In the genomic region with DNA sequence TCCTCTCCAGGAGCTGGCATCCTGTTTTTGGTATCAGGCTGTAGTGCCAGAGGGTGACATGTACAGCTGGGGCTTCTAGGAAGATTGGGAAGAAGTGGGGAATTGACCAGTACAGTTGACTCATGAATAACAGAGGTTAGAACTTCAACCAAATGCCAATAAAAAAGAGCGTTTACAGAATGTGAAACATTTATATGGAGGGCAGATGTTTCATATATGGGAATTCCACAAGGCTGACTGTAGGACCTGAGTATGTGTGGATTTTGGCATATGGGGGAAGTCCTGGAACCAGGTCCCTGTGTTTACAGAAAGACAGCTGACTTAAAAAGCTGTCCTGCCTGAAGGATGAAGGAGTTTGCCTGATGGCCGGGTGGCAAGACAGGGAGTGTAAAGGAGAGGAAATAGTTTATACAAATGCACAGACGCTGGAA, we compare ENCODE assay signal across 10 cellular contexts. TPM values are rescaled to one million over a fixed set of nuclear protein-coding genes. Genes with fewer than 3 reads are reported as not detected.
DNase-seq lines count a peak whose midpoint lies in the region; ATAC-seq and TF ChIP-seq lines count a peak whose summit lies in the region.
"Had no signal": no experiment of that assay in that cellular context is flagged by ENCODE, and none has a peak within 500 bp of the region (broad histone marks: within the 10 kb centered on the region; RNA-seq: fewer than 3 reads in every experiment).

No MANE protein-coding gene starts in this region.

- ATAC-seq in activated CD4-positive, alpha-beta T cell treated with anti-CD3 and anti-CD28 coated beads for 36 hours = no peak

- no peaks in the 10 kb centered on the region for H3K27me3 Mint-ChIP-seq in activated CD4-positive, alpha-beta T cell treated with anti-CD3 and anti-CD28 coated beads for 36 hours

- H3K4me3 Mint-ChIP-seq in activated CD4-positive, alpha-beta T cell treated with anti-CD3 and anti-CD28 coated beads for 36 hours = no peak overlapping the region

- 68% methylated on average over 3 of the region's 3 CpGs for WGBS in mammary epithelial cell (ENCODE audit: low coverage, missing lambda C conversion rate)

- dilution Hi-C loops in mammary epithelial cell (cut with HindIII; ENCODE audit: low sequenced_read_pairs) = no loop called here

- H4K20me1 ChIP-seq in mammary epithelial cell (ENCODE audit: insufficient read depth, low read length) (no peaks in the 10 kb centered on the region), osteoblast (ENCODE audit: insufficient read depth, low read length) (peaks cover 22% of the 10 kb centered on the region)

- H3K27ac ChIP-seq in mammary epithelial cell (ENCODE audit: insufficient read depth, low read depth, low read length) (no peak overlapping the region), osteoblast (ENCODE audit: low read depth, low read length) (peak overlapping the region; percentile 67), tibial artery (no peak overlapping the region), coronary artery (no peak overlapping the region)

- H3K4me3 ChIP-seq in mammary epithelial cell (replicated peaks in 1 of 3; ENCODE audit: insufficient read depth in 1 of 3, low read depth in 2 of 3, low read length in 3 of 3) = no peak overlapping the region
- H3K4me3 ChIP-seq in osteoblast (ENCODE audit: insufficient read depth, low read length) = peak overlapping the region; percentile 8
- H3K4me3 ChIP-seq in tibial artery = no peak overlapping the region
- H3K4me3 ChIP-seq in coronary artery = no peak overlapping the region

- H3K9me3 Mint-ChIP-seq in activated CD4-positive, alpha-beta T cell treated with anti-CD3 and anti-CD28 coated beads for 36 hours (ENCODE audit: low read depth) = no peaks in the 10 kb centered on the region

- H3K9me3 ChIP-seq in mammary epithelial cell (replicated peaks; ENCODE audit: insufficient read depth, low read length) (no peaks in the 10 kb centered on the region), osteoblast (ENCODE audit: low read depth, low read length) (no peaks in the 10 kb centered on the region), tibial artery (no peaks in the 10 kb centered on the region)

- intact Hi-C loops in activated CD4-positive, alpha-beta T cell treated with anti-CD3 and anti-CD28 coated beads for 36 hours (cut with DNase I, micrococcal nuclease) = no loop called here
- intact Hi-C loops in mammary epithelial cell (cut with micrococcal nuclease) (no loop called here), tibial artery (cut with DNase I; ENCODE audit: low total_unique reads) (no loop called here)

- peaks cover 71% of the 10 kb centered on the region for H3K36me3 Mint-ChIP-seq in activated CD4-positive, alpha-beta T cell treated with anti-CD3 and anti-CD28 coated beads for 36 hours (ENCODE audit: low read depth)

- H3K27me3 ChIP-seq in mammary epithelial cell (ENCODE audit: insufficient read depth, low read length) (no peaks in the 10 kb centered on the region), osteoblast (ENCODE audit: insufficient read depth, low read length) (no peaks in the 10 kb centered on the region), tibial artery (no peaks in the 10 kb centered on the region)

- peaks cover 62% of the 10 kb centered on the region for H3K4me1 Mint-ChIP-seq in activated CD4-positive, alpha-beta T cell treated with anti-CD3 and anti-CD28 coated beads for 36 hours

- H3K9ac ChIP-seq in mammary epithelial cell (ENCODE audit: insufficient read depth, low read length) = no peak overlapping the region

- DNase-seq in activated CD4-positive, alpha-beta T cell treated with anti-CD3 and anti-CD28 coated beads for 36 hours = no peak
- no peak for DNase-seq in activated CD4-positive, alpha-beta T cell treated with anti-CD3 and anti-CD28 coated beads, Interleukin-2, amount 50 U/mL, for 4 hours
- peak; percentile 78 for DNase-seq in LHCN-M2 (ENCODE audit: low read depth)
- peak; percentile 47 for DNase-seq in mammary epithelial cell
- peak; percentile 88 for DNase-seq in osteoblast (ENCODE audit: insufficient read length, low spot score, missing footprints)
- no peak for DNase-seq in tibial artery
- DNase-seq in coronary artery (ENCODE audit: low spot score) = no peak
- DNase-seq in NCI-H82 treated with DMSO at 0.1 percent for 48 hours (lab: John Stamatoyannopoulos, UW; ENCODE audit: unreplicated experiment) = no peak
- DNase-seq: kidney, NCI-H526 had no signal

- POLR2A ChIA-PET in activated CD4-positive, alpha-beta T cell treated with anti-CD3 and anti-CD28 coated beads for 36 hours (lab: Charles Lee) = no interaction called here

- TF ChIP-seq CTCF in mammary epithelial cell (conservative IDR thresholded peaks at IDR 0.05 in 1 of 2, IDR thresholded peaks at IDR 0.05 in 1 of 2; ENCODE audit: extremely low read depth in 1 of 2, insufficient read depth in 1 of 2, low read depth in 1 of 2, low read length in 2 of 2) = no peak
- TF ChIP-seq CTCF in osteoblast (IDR thresholded peaks at IDR 0.05; ENCODE audit: extremely low read depth, low read depth, low read length) = no peak
- no peak for TF ChIP-seq CTCF in tibial artery (IDR thresholded peaks at IDR 0.05)
- no peak for TF ChIP-seq CTCF in coronary artery (IDR thresholded peaks at IDR 0.05)

- H3K4me1 ChIP-seq in mammary epithelial cell (ENCODE audit: insufficient read depth, low read length) (peaks cover 8% of the 10 kb centered on the region), osteoblast (ENCODE audit: insufficient read depth, low read length) (peaks cover 46% of the 10 kb centered on the region), tibial artery (peaks cover 0 to 54% (median 39%) of the 10 kb centered on the region in 4 donors)

- BruUV-seq in mammary epithelial cell (replicated peaks; lab: Mats Ljungman, UMichigan) = no TSS peak

- peaks cover 85% of the 10 kb centered on the region for H3K79me2 ChIP-seq in mammary epithelial cell (ENCODE audit: insufficient read depth, low read length)
- H3K79me2 ChIP-seq in osteoblast (ENCODE audit: insufficient read depth, low read length) = peaks cover 94% of the 10 kb centered on the region

- H2AFZ ChIP-seq in mammary epithelial cell (ENCODE audit: low read depth, low read length) = no peak overlapping the region
- H2AFZ ChIP-seq in osteoblast (ENCODE audit: low read length) = no peak overlapping the region

- H3K36me3 ChIP-seq in mammary epithelial cell (ENCODE audit: insufficient read depth, low read length) (peaks cover 25% of the 10 kb centered on the region), osteoblast (ENCODE audit: insufficient read depth, low read length) (peaks cover 40% of the 10 kb centered on the region), tibial artery (peaks cover 34 to 37% (median 35%) of the 10 kb centered on the region in 3 donors)

- in situ Hi-C loops in mammary epithelial cell (cut with MboI; ENCODE audit: low sequenced_read_pairs in 2 of 2) = no loop called here

- peak overlapping the region; percentile 29 for H3K27ac Mint-ChIP-seq in activated CD4-positive, alpha-beta T cell treated with anti-CD3 and anti-CD28 coated beads for 36 hours

- CTCF ChIA-PET in activated CD4-positive, alpha-beta T cell treated with anti-CD3 and anti-CD28 coated beads for 36 hours (lab: Charles Lee) = interaction anchor here (0.8 to 1.6 kb wide), 3 partner anchors 14 to 23 kb away, joined by 3 to 5 read pairs (median 3); no protein-coding TSS in a partner anchor
- CTCF ChIA-PET in mammary epithelial cell (lab: Charles Lee; ENCODE audit: low non-redundant PET) = no interaction called here

- H3K4me2 ChIP-seq in mammary epithelial cell (ENCODE audit: insufficient read depth, low read depth, low read length) (no peak overlapping the region), osteoblast (ENCODE audit: insufficient read depth, low read length) (peak overlapping the region; percentile 70)

RNA-seq across cellular contexts. Expression of a gene that starts 5.2 kb away (rescaled TPM):
- 10 to 100 TPM; 39.4 to 54.3 TPM for total RNA-seq in activated CD4-positive, alpha-beta T cell treated with anti-CD3 and anti-CD28 coated beads for 36 hours
- total RNA-seq in LHCN-M2 (2014; rRNA removed) (33.8 and 34.4 TPM in 2 replicates), mammary epithelial cell (10 to 100 TPM in 1 of 2 donors, 1 to 10 TPM in 1; 8.2 to 21.0 TPM), osteoblast (9.4 and 10.3 TPM in 2 replicates)
- polyA plus RNA-seq in LHCN-M2 (2012) = 20.2 TPM
- 24.3 TPM for polyA plus RNA-seq in mammary epithelial cell
- 37.6 TPM for polyA minus RNA-seq in mammary epithelial cell

RNA-seq across cellular contexts. Expression of a gene that starts 38.1 kb away (rescaled TPM):
- 10 to 100 TPM; 41.1 to 43.3 TPM for total RNA-seq in activated CD4-positive, alpha-beta T cell treated with anti-CD3 and anti-CD28 coated beads for 36 hours
- total RNA-seq in LHCN-M2 (2014; rRNA removed) = 24.2 and 30.2 TPM in 2 replicates
- 39.6 TPM for polyA plus RNA-seq in LHCN-M2 (2012)
- total RNA-seq in mammary epithelial cell = 10 to 100 TPM; 17.8 to 36.3 TPM
- 20.2 TPM for polyA plus RNA-seq in mammary epithelial cell
- polyA minus RNA-seq in mammary epithelial cell = 12.1 TPM
- total RNA-seq in osteoblast = 25.0 and 28.9 TPM in 2 replicates

Comparison
In these comparisons a context has a peak if more than half of its experiments do, and no peak if none do; other contexts are left out.
1. DNase-seq: peak in LHCN-M2 (single experiment), mammary epithelial cell (single experiment) and osteoblast (single experiment); none in activated CD4-positive, alpha-beta T cell treated with anti-CD3 and anti-CD28 coated beads for 36 hours (single experiment), activated CD4-positive, alpha-beta T cell treated with anti-CD3 and anti-CD28 coated beads, Interleukin-2, amount 50 U/mL, for 4 hours (0 of 2), tibial artery (0 of 2), coronary artery (single experiment) and NCI-H82 treated with DMSO at 0.1 percent for 48 hours (single experiment).